In the genomic region with DNA sequence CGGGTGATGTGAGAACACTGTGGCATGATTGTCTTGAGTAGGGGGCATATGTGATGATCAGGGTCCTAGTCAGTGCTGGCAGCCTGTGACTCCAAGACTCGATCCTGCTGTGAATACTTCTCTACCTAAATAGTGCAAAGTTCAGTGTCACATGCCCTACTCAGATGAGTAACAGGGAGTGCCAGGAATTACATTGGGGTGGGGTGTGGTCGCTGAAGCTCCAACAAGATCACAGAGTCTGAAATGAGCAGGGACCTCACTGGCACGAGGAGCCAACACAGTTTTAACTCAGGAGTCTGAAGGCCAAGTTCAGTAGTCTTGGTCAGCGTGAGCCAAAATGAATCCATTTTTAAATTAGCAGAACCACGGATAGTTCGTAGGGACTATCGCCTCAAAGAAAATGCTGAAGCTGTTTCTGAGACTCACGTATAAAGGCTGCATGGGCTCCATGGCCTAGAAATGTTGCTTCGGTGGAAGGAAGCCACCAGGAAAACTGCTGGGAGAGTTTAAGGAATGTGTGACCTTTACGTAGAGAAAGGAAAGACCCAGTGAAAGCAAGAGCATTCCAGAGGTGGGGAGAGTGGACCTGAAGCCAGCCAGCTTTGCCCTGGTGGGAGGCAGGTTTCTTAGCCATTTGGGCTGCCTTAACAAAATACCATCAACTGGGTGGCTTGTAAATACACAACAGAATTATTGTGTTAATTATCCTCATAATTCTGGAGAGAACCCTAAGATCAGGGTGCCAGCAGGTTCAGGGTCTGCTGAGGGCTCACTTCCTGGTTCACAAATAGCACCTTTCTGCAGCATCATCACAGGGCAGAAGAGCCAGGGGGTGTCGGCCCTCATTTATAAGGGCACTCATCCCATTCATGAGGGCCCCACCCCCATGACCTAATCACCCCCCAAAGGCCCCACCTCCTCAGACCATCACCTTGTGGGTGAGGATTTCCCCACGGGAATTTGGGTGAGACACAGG, we compare ENCODE assay signal across 1 cellular context.
TF ChIP-seq lines count a peak whose summit lies in the region.

No MANE protein-coding gene starts in this region.

TF ChIP-seq in H1, 55 proteins besides CTCF, POLR2A, EP300 and RAD21:
- TF ChIP-seq HDAC2 (IDR thresholded peaks at IDR 0.05; ENCODE audit: borderline replicate concordance in 1 of 2, low read depth in 2 of 2, low read length in 2 of 2) (no peak), SP1 (IDR thresholded peaks at IDR 0.05; ENCODE audit: low read depth, low read length) (peak; percentile 57; the same call in 1 of the 2 replicates), KDM4A (IDR thresholded peaks at IDR 0.05; ENCODE audit: low read depth, low read length, severe bottlenecking) (no peak), TEAD4 (IDR thresholded peaks at IDR 0.05; ENCODE audit: low read depth, low read length) (peak; percentile 49; the same call in 1 of the 2 replicates)
